ENCODE assay signal across 8 cellular contexts in genomic region chr18:35267809-35268208, GRCh38. TPM values are rescaled to one million over a fixed set of nuclear protein-coding genes. Genes with fewer than 3 reads are reported as not detected.
DNase-seq lines count a peak whose midpoint lies in the region; ATAC-seq and TF ChIP-seq lines count a peak whose summit lies in the region.

No MANE protein-coding gene starts in this region.

- H3K4me1 ChIP-seq in left ventricle myocardium inferior: peaks cover 13% of the 10 kb centered on the region

- H3K27me3 Mint-ChIP-seq in activated T-helper 2 cell treated with anti-CD3 and anti-CD28 coated beads, Interferon-gamma antibody, Interleukin-2, Interleukin-4, amounts not matched to agents 10 μg/mL and 5 μg/mL and 100 μg/mL, durations not matched to agents 14 hours and 24 hours and 36 hours (ENCODE audit: low read depth): no peaks in the 10 kb centered on the region
- no peaks in the 10 kb centered on the region for H3K27me3 Mint-ChIP-seq in stimulated activated naive B cell treated with anti-CD40 and anti-IgM and Interleukin-4, amounts not matched to agents 10 μg/mL and 1 μg/mL and 100 μg/mL, for 72 hours

- TF ChIP-seq CTCF in left ventricle myocardium inferior (IDR thresholded peaks at IDR 0.05; ENCODE audit: borderline replicate concordance) (no peak), GM20000 (IDR thresholded peaks at IDR 0.05; ENCODE audit: extremely low read depth, missing control alignments) (no peak)

- H3K4me3 Mint-ChIP-seq in activated T-helper 2 cell treated with anti-CD3 and anti-CD28 coated beads, Interferon-gamma antibody, Interleukin-2, Interleukin-4, amounts not matched to agents 10 μg/mL and 5 μg/mL and 100 μg/mL, durations not matched to agents 14 hours and 24 hours and 36 hours (ENCODE audit: low read depth): peak overlapping the region; percentile 14
- peak overlapping the region; percentile 96 for H3K4me3 Mint-ChIP-seq in stimulated activated naive B cell treated with anti-CD40 and anti-IgM and Interleukin-4, amounts not matched to agents 10 μg/mL and 1 μg/mL and 100 μg/mL, for 72 hours

- no peak for DNase-seq in activated T-helper 2 cell treated with anti-CD3 and anti-CD28 coated beads, Interferon-gamma antibody, Interleukin-2, Interleukin-4, amounts not matched to agents 10 μg/mL and 5 μg/mL and 100 μg/mL, durations not matched to agents 14 hours and 24 hours and 36 hours (ENCODE audit: low spot score)
- DNase-seq in left ventricle myocardium inferior (peak; percentile 33), SW 1271 (lab: John Stamatoyannopoulos, UW) (no peak), DMS53 treated with DMSO at 0.1 percent for 48 hours (lab: John Stamatoyannopoulos, UW; ENCODE audit: unreplicated experiment) (no peak), GM20000 (ENCODE audit: low spot score) (no peak)
- DNase-seq in stimulated activated naive B cell treated with anti-CD40 and anti-IgM and Interleukin-4, amounts not matched to agents 10 μg/mL and 1 μg/mL and 100 μg/mL, for 72 hours: no peak

- peaks cover 8% of the 10 kb centered on the region for H3K9me3 ChIP-seq in left ventricle myocardium inferior (replicated peaks)

- intact Hi-C loops in activated T-helper 2 cell treated with anti-CD3 and anti-CD28 coated beads, Interferon-gamma antibody, Interleukin-2, Interleukin-4, amounts not matched to agents 10 μg/mL and 5 μg/mL and 100 μg/mL, durations not matched to agents 14 hours and 24 hours and 36 hours (cut with micrococcal nuclease): loop anchor here (2.0 kb wide), 1 partner anchor 27 kb away; the partner anchor contains the start of gene ZNF397
- intact Hi-C loops in left ventricle myocardium inferior (cut with micrococcal nuclease): no loop called here

- peaks cover 5% of the 10 kb centered on the region for H3K4me1 Mint-ChIP-seq in activated T-helper 2 cell treated with anti-CD3 and anti-CD28 coated beads, Interferon-gamma antibody, Interleukin-2, Interleukin-4, amounts not matched to agents 10 μg/mL and 5 μg/mL and 100 μg/mL, durations not matched to agents 14 hours and 24 hours and 36 hours (ENCODE audit: low read depth)
- H3K4me1 Mint-ChIP-seq in stimulated activated naive B cell treated with anti-CD40 and anti-IgM and Interleukin-4, amounts not matched to agents 10 μg/mL and 1 μg/mL and 100 μg/mL, for 72 hours: peaks cover 30 to 51% of the 10 kb centered on the region in 2 donors

- H3K9me3 Mint-ChIP-seq in activated T-helper 2 cell treated with anti-CD3 and anti-CD28 coated beads, Interferon-gamma antibody, Interleukin-2, Interleukin-4, amounts not matched to agents 10 μg/mL and 5 μg/mL and 100 μg/mL, durations not matched to agents 14 hours and 24 hours and 36 hours: peaks cover 39% of the 10 kb centered on the region
- H3K9me3 Mint-ChIP-seq in stimulated activated naive B cell treated with anti-CD40 and anti-IgM and Interleukin-4, amounts not matched to agents 10 μg/mL and 1 μg/mL and 100 μg/mL, for 72 hours: peaks cover 18 to 26% of the 10 kb centered on the region in 2 donors

- H3K27ac Mint-ChIP-seq in activated T-helper 2 cell treated with anti-CD3 and anti-CD28 coated beads, Interferon-gamma antibody, Interleukin-2, Interleukin-4, amounts not matched to agents 10 μg/mL and 5 μg/mL and 100 μg/mL, durations not matched to agents 14 hours and 24 hours and 36 hours: no peak overlapping the region
- peak overlapping the region; percentile 99 for H3K27ac Mint-ChIP-seq in stimulated activated naive B cell treated with anti-CD40 and anti-IgM and Interleukin-4, amounts not matched to agents 10 μg/mL and 1 μg/mL and 100 μg/mL, for 72 hours

- no peaks in the 10 kb centered on the region for H3K27me3 ChIP-seq in left ventricle myocardium inferior (ENCODE audit: low read depth)

- H3K4me3 ChIP-seq in left ventricle myocardium inferior: peak overlapping the region; percentile 80

- peak overlapping the region; percentile 90 for H3K27ac ChIP-seq in left ventricle myocardium inferior (replicated peaks)

- peak; percentile 14 for ATAC-seq in HG03432 (IDR thresholded peaks at IDR 0.05; ENCODE audit: unreplicated experiment)
- ATAC-seq in stimulated activated naive B cell treated with anti-CD40 and anti-IgM and Interleukin-4, amounts not matched to agents 10 μg/mL and 1 μg/mL and 100 μg/mL, for 72 hours (replicated peaks): peak in 1 of 2 donors; percentile 2
- ATAC-seq in GM19397 (IDR thresholded peaks at IDR 0.05; ENCODE audit: unreplicated experiment): no peak

- peaks cover 11% of the 10 kb centered on the region for H3K36me3 ChIP-seq in left ventricle myocardium inferior

- H3K36me3 Mint-ChIP-seq in activated T-helper 2 cell treated with anti-CD3 and anti-CD28 coated beads, Interferon-gamma antibody, Interleukin-2, Interleukin-4, amounts not matched to agents 10 μg/mL and 5 μg/mL and 100 μg/mL, durations not matched to agents 14 hours and 24 hours and 36 hours (ENCODE audit: low read depth): peaks cover 57% of the 10 kb centered on the region
- H3K36me3 Mint-ChIP-seq in stimulated activated naive B cell treated with anti-CD40 and anti-IgM and Interleukin-4, amounts not matched to agents 10 μg/mL and 1 μg/mL and 100 μg/mL, for 72 hours: peaks cover 32 to 68% of the 10 kb centered on the region in 2 donors

RNA-seq across cellular contexts. Expression of gene ZSCAN30, which starts 22.2 kb away (rescaled TPM):
- 15.5 and 19.9 TPM in 2 replicates for total RNA-seq in activated T-helper 2 cell treated with anti-CD3 and anti-CD28 coated beads, Interferon-gamma antibody, Interleukin-2, Interleukin-4, amounts not matched to agents 10 μg/mL and 5 μg/mL and 100 μg/mL, durations not matched to agents 14 hours and 24 hours and 36 hours
- total RNA-seq in left ventricle myocardium inferior: 13.3 TPM

RNA-seq across cellular contexts. Expression of gene ZNF397, which starts 27.0 kb away (rescaled TPM):
- total RNA-seq in activated T-helper 2 cell treated with anti-CD3 and anti-CD28 coated beads, Interferon-gamma antibody, Interleukin-2, Interleukin-4, amounts not matched to agents 10 μg/mL and 5 μg/mL and 100 μg/mL, durations not matched to agents 14 hours and 24 hours and 36 hours: 14.6 and 18.4 TPM in 2 replicates
- total RNA-seq in left ventricle myocardium inferior: 13.4 TPM
